In the genomic region with DNA sequence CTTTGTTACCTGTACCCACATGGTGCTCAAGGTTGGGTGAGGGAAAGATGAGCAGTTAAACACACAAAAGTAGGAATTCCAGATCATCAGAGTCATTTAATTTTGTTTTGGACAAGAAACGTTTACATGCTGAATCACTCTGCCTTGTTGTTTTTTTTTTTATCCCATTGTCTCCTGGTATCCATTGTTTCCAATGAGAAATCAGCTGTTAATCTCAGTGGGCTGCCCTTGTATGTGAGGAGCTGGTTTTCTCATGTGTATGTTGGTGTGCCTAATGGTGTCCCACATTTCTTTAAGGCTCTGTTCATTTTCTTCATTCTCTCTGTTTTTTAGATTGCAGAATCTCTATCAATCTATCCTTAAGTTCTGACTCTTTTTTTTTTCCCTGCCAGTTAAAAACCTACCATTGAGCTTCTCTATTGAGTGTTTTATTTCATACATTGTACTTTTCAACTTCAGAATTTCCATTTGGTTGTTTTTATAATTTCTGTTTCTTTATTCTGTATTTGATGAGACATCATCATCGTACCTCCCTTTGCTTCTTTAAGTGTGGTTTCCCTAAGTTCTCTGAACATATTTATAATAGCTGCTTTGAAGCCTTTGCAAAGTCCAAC, we compare ENCODE assay signal across 22 cellular contexts. TPM values are rescaled to one million over a fixed set of nuclear protein-coding genes. Genes with fewer than 3 reads are reported as not detected.
DNase-seq lines count a peak whose midpoint lies in the region; ATAC-seq and TF ChIP-seq lines count a peak whose summit lies in the region.
"Had no signal": no experiment of that assay in that cellular context is flagged by ENCODE, and none has a peak within 500 bp of the region (broad histone marks: within the 10 kb centered on the region; RNA-seq: fewer than 3 reads in every experiment).

No MANE protein-coding gene starts in this region.

- CTCF ChIA-PET in mammary epithelial cell (lab: Charles Lee; ENCODE audit: low non-redundant PET): no interaction called here

- no peak overlapping the region for H3K27ac Mint-ChIP-seq in neural crest cell (ENCODE audit: unreplicated experiment)
- H3K27ac Mint-ChIP-seq: stimulated activated effector memory CD8-positive, alpha-beta T cell treated with anti-CD3 and anti-CD28 coated beads, Interleukin-12 subunit alpha, Interleukin-12 subunit beta, amount 100 ng/mL, for 72 hours had no signal

- in situ Hi-C loops in mammary epithelial cell (cut with MboI; ENCODE audit: low sequenced_read_pairs in 2 of 2): no loop called here

- no peak for TF ChIP-seq CTCF in mammary epithelial cell (conservative IDR thresholded peaks at IDR 0.05 in 1 of 2, IDR thresholded peaks at IDR 0.05 in 1 of 2; ENCODE audit: extremely low read depth in 1 of 2, insufficient read depth in 1 of 2, low read depth in 1 of 2, low read length in 2 of 2)
- peak; percentile 2 for TF ChIP-seq CTCF in neural crest cell (conservative IDR thresholded peaks at IDR 0.05)

- no peak overlapping the region for H3K27ac ChIP-seq in mammary epithelial cell (ENCODE audit: insufficient read depth, low read depth, low read length)
- H3K27ac ChIP-seq: 22Rv1, adrenal gland, BLaER1, neutrophil, testis had no signal

- no peak overlapping the region for H3K4me2 ChIP-seq in mammary epithelial cell (ENCODE audit: insufficient read depth, low read depth, low read length)
- H3K4me2 ChIP-seq: BLaER1 had no signal

- no peak overlapping the region for H2AFZ ChIP-seq in mammary epithelial cell (ENCODE audit: low read depth, low read length)

- WGBS in mammary epithelial cell (ENCODE audit: low coverage, missing lambda C conversion rate): 44% methylated on average over 2 of the region's 2 CpGs

- no peaks in the 10 kb centered on the region for H3K4me1 ChIP-seq in mammary epithelial cell (ENCODE audit: insufficient read depth, low read length)
- H3K4me1 ChIP-seq: adrenal gland, BLaER1, testis had no signal

- H4K20me1 ChIP-seq in mammary epithelial cell (ENCODE audit: insufficient read depth, low read length): no peaks in the 10 kb centered on the region
- H4K20me1 ChIP-seq: BLaER1 had no signal

- intact Hi-C loops in mammary epithelial cell (cut with micrococcal nuclease): loop anchor here (10.0 kb wide), 1 partner anchor 714 kb away; no protein-coding TSS in a partner anchor

- no peak for ATAC-seq in HG02798 (IDR thresholded peaks at IDR 0.05; ENCODE audit: poor library complexity, unreplicated experiment)
- ATAC-seq: mucosa of descending colon; stimulated activated effector memory CD8-positive, alpha-beta T cell treated with anti-CD3 and anti-CD28 coated beads, Interleukin-12 subunit alpha, Interleukin-12 subunit beta, amount 100 ng/mL, for 72 hours had no signal

- H3K36me3 ChIP-seq in mammary epithelial cell (ENCODE audit: insufficient read depth, low read length): no peaks in the 10 kb centered on the region
- H3K36me3 ChIP-seq: adrenal gland, BLaER1, neutrophil had no signal

- H3K4me3 Mint-ChIP-seq in neural crest cell: no peak overlapping the region
- H3K4me3 Mint-ChIP-seq: stimulated activated effector memory CD8-positive, alpha-beta T cell treated with anti-CD3 and anti-CD28 coated beads, Interleukin-12 subunit alpha, Interleukin-12 subunit beta, amount 100 ng/mL, for 72 hours had no signal

- no TSS peak for BruUV-seq in mammary epithelial cell (replicated peaks; lab: Mats Ljungman, UMichigan)

- peaks cover 17% of the 10 kb centered on the region for H3K9me3 ChIP-seq in mammary epithelial cell (replicated peaks; ENCODE audit: insufficient read depth, low read length)
- H3K9me3 ChIP-seq: neutrophil, testis had no signal

- no peaks in the 10 kb centered on the region for H3K27me3 Mint-ChIP-seq in neural crest cell (ENCODE audit: low read depth)

- dilution Hi-C loops in mammary epithelial cell (cut with HindIII; ENCODE audit: low sequenced_read_pairs): no loop called here

- H3K27me3 ChIP-seq in mammary epithelial cell (ENCODE audit: insufficient read depth, low read length): no peaks in the 10 kb centered on the region
- H3K27me3 ChIP-seq: adrenal gland, BLaER1, neutrophil, testis had no signal

- H3K4me1 Mint-ChIP-seq in neural crest cell: peaks cover 12% of the 10 kb centered on the region
- H3K4me1 Mint-ChIP-seq: stimulated activated effector memory CD8-positive, alpha-beta T cell treated with anti-CD3 and anti-CD28 coated beads, Interleukin-12 subunit alpha, Interleukin-12 subunit beta, amount 100 ng/mL, for 72 hours had no signal

- no peak overlapping the region for H3K4me3 ChIP-seq in mammary epithelial cell (replicated peaks in 1 of 3; ENCODE audit: insufficient read depth in 1 of 3, low read depth in 2 of 3, low read length in 3 of 3)
- H3K4me3 ChIP-seq: adrenal gland, BLaER1, mucosa of descending colon, testis had no signal

- H3K36me3 Mint-ChIP-seq in neural crest cell (ENCODE audit: low read depth): peaks cover 33% of the 10 kb centered on the region
- H3K36me3 Mint-ChIP-seq: stimulated activated effector memory CD8-positive, alpha-beta T cell treated with anti-CD3 and anti-CD28 coated beads, Interleukin-12 subunit alpha, Interleukin-12 subunit beta, amount 100 ng/mL, for 72 hours had no signal

- H3K79me2 ChIP-seq in mammary epithelial cell (ENCODE audit: insufficient read depth, low read length): no peaks in the 10 kb centered on the region

- DNase-seq in DMS53 (lab: John Stamatoyannopoulos, UW) (peak; percentile 41), DMS53 treated with DMSO at 0.1 percent for 48 hours (lab: John Stamatoyannopoulos, UW; ENCODE audit: unreplicated experiment) (no peak), Kasumi-1 (lab: John Stamatoyannopoulos, UW) (peak; percentile 0 to 30), mammary epithelial cell (peak; percentile 31), neural crest cell (ENCODE audit: low read depth, low spot score) (no peak), NCI-H1092 (lab: John Stamatoyannopoulos, UW) (no peak), NCI-H345 treated with DMSO at 0.1 percent for 48 hours (lab: John Stamatoyannopoulos, UW; ENCODE audit: unreplicated experiment) (no peak)
- DNase-seq: activated CD4-positive, CD25-positive, alpha-beta regulatory T cell treated with anti-CD3 and anti-CD28 coated beads, Interleukin-2, amount 50 U/mL, for 72 hours; activated CD8-positive, alpha-beta memory T cell treated with anti-CD3 and anti-CD28 coated beads for 24 hours; adrenal gland; DMS153; mucosa of descending colon; NCI-H1048; NCI-H2081; NCI-H69; stimulated activated CD4-positive, alpha-beta T cell treated with anti-CD3 and anti-CD28 coated beads, Interleukin-15, amount 100 ng/mL, for 24 hours; testis had no signal

- H3K9me3 Mint-ChIP-seq in neural crest cell: peaks cover 18% of the 10 kb centered on the region

- no peak overlapping the region for H3K9ac ChIP-seq in mammary epithelial cell (ENCODE audit: insufficient read depth, low read length)
- H3K9ac ChIP-seq: BLaER1 had no signal

RNA-seq across cellular contexts. Expression of gene OBSCN, which starts 8.8 kb away (rescaled TPM):
- total RNA-seq in mammary epithelial cell (10 to 100 TPM; 19.6 to 40.5 TPM), neural crest cell (40.1 and 46.5 TPM in 2 replicates)
- polyA plus RNA-seq in mammary epithelial cell: 2.0 TPM
- polyA minus RNA-seq in mammary epithelial cell: 7.8 TPM

RNA-seq across cellular contexts. Expression of gene IBA57, which starts 33.5 kb away (rescaled TPM):
- total RNA-seq in mammary epithelial cell: 1 to 10 TPM; 7.0 to 8.0 TPM
- polyA plus RNA-seq in mammary epithelial cell: 2.6 TPM
- 3.0 TPM for polyA minus RNA-seq in mammary epithelial cell
- 8.3 and 10.4 TPM in 2 replicates for total RNA-seq in neural crest cell

RNA-seq across cellular contexts. Expression of gene GJC2, which starts 49.4 kb away (rescaled TPM):
- total RNA-seq in mammary epithelial cell (under 1 TPM; 0.33 to 0.47 TPM), neural crest cell (0.65 and 0.68 TPM in 2 replicates)
- polyA plus RNA-seq in mammary epithelial cell: 0.14 TPM
- polyA minus RNA-seq in mammary epithelial cell: not detected

RNA-seq across cellular contexts. Expression of gene GUK1, which starts 59.0 kb away (rescaled TPM):
- total RNA-seq in mammary epithelial cell (100 to 1,000 TPM; 229 to 242 TPM), neural crest cell (114 and 115 TPM in 2 replicates)
- polyA plus RNA-seq in mammary epithelial cell: 461 TPM
- polyA minus RNA-seq in mammary epithelial cell: 86.1 TPM

Comparison
In these comparisons a context has a peak if more than half of its experiments do, and no peak if none do; other contexts are left out.
1. DNase-seq: peak in DMS53 (single experiment), Kasumi-1 (2 of 2) and mammary epithelial cell (single experiment); none in DMS53 treated with DMSO at 0.1 percent for 48 hours (single experiment), neural crest cell (single experiment), NCI-H1092 (single experiment) and NCI-H345 treated with DMSO at 0.1 percent for 48 hours (single experiment).